ENCODE assay signal across 8 cellular contexts in genomic region chr17:34980353-34980680, GRCh38. TPM values are rescaled to one million over a fixed set of nuclear protein-coding genes. Genes with fewer than 3 reads are reported as not detected.
DNase-seq lines count a peak whose midpoint lies in the region; ATAC-seq, FAIRE-seq and TF ChIP-seq lines count a peak whose summit lies in the region.

Gene LIG3, plus strand, starts transcription at chr17:34980512. Its CDS starts 2,494 bp downstream, at chr17:34983006.

- H3K9me3 Mint-ChIP-seq in WTC11, result no peaks in the 10 kb centered on the region

- DNase-seq in AG04450 (ENCODE audit: low read depth, low spot score), result peak; percentile 74
- DNase-seq in NCI-H226, result peak; percentile 79
- peak; percentile 95 for DNase-seq in WTC11 (ENCODE audit: low spot score)
- peak; percentile 84 for DNase-seq in bronchial epithelial cell (ENCODE audit: low read depth)
- DNase-seq in iPS-NIHi7 (ENCODE audit: extremely low spot score), result peak; percentile 97
- peak; percentile 92 for DNase-seq in smooth muscle cell (lab: John Stamatoyannopoulos, UW; ENCODE audit: unreplicated experiment)

- H4K20me1 ChIP-seq in smooth muscle cell (ENCODE audit: low read depth), result no peaks in the 10 kb centered on the region

- peak within 1 kb of the TSS; percentile 93 for H3K4me3 Mint-ChIP-seq in WTC11

- H3K27me3 ChIP-seq in AG04450 (ENCODE audit: control insufficient read depth, insufficient read depth, low read length), result no peaks in the 10 kb centered on the region
- H3K27me3 ChIP-seq in bronchial epithelial cell (ENCODE audit: control insufficient read depth, insufficient read depth, low read length), result no peaks in the 10 kb centered on the region
- no peaks in the 10 kb centered on the region for H3K27me3 ChIP-seq in smooth muscle cell (ENCODE audit: low read depth)

- TF ChIP-seq CTCF in AG04450 (IDR thresholded peaks at IDR 0.05; ENCODE audit: low read depth, low read length), result no peak
- no peak for TF ChIP-seq CTCF in WTC11 (IDR thresholded peaks at IDR 0.05)
- TF ChIP-seq CTCF in bronchial epithelial cell (IDR thresholded peaks at IDR 0.05; ENCODE audit: insufficient read depth, low read length, severe bottlenecking), result no peak
- TF ChIP-seq CTCF in smooth muscle cell (IDR thresholded peaks at IDR 0.05; ENCODE audit: borderline replicate concordance, insufficient read depth, poor library complexity, severe bottlenecking), result no peak

- no peaks in the 10 kb centered on the region for H3K9me3 ChIP-seq in AG04450 (ENCODE audit: control insufficient read depth, insufficient read depth, low read length)
- no peaks in the 10 kb centered on the region for H3K9me3 ChIP-seq in smooth muscle cell (replicated peaks; ENCODE audit: low read depth)

- H3K4me1 ChIP-seq in smooth muscle cell (ENCODE audit: low read depth), result peaks cover 17% of the 10 kb centered on the region

- ATAC-seq in GM18909 (IDR thresholded peaks at IDR 0.05; ENCODE audit: poor library complexity, unreplicated experiment), result peak; percentile 86
- peak; percentile 78 for ATAC-seq in HG03175 (IDR thresholded peaks at IDR 0.05; ENCODE audit: unreplicated experiment)
- ATAC-seq in WTC11, result peak; percentile 79

- no peaks in the 10 kb centered on the region; the same call in 1 of the 2 replicates for H3K27me3 Mint-ChIP-seq in WTC11 (ENCODE audit: low read depth)

- POLR2A ChIA-PET in AG04450 (lab: Yijun Ruan, JAX), result interaction anchor here (0.6 to 2.1 kb wide), 11 partner anchors 11 to 609 kb away, joined by 3 to 11 read pairs (median 5); partner anchors contain the start of genes CCT6B, RFFL and ZNF830
- POLR2A ChIA-PET in WTC11 (lab: Charles Lee), result interaction anchor here (0.6 to 1.2 kb wide), 2 partner anchors 19 to 454 kb away, joined by 3 read pairs; partner anchors contain the start of genes CCT6B and ZNF830

- H3K9ac ChIP-seq in smooth muscle cell (ENCODE audit: low read depth), result peak within 1 kb of the TSS; percentile 99

- H3K36me3 ChIP-seq in bronchial epithelial cell (ENCODE audit: control insufficient read depth, insufficient read depth, low read length), result peaks cover 1% of the 10 kb centered on the region
- no peaks in the 10 kb centered on the region for H3K36me3 ChIP-seq in smooth muscle cell (ENCODE audit: low read depth)

- H3K4me1 Mint-ChIP-seq in WTC11, result peaks cover 26% of the 10 kb centered on the region

- peaks cover 33% of the 10 kb centered on the region for H3K79me2 ChIP-seq in smooth muscle cell (ENCODE audit: low read depth)

- peak within 1 kb of the TSS; percentile 90 for H3K4me2 ChIP-seq in smooth muscle cell

- FAIRE-seq in bronchial epithelial cell (lab: Jason Lieb, UNC), result no peak

- H3K36me3 Mint-ChIP-seq in WTC11, result peaks cover 22% of the 10 kb centered on the region

- H3K4me3 ChIP-seq in AG04450 (ENCODE audit: low read depth, low read length), result peak within 1 kb of the TSS; percentile 72
- peak within 1 kb of the TSS; percentile 89 for H3K4me3 ChIP-seq in bronchial epithelial cell (ENCODE audit: low read depth, low read length)
- peak within 1 kb of the TSS; percentile 88 for H3K4me3 ChIP-seq in smooth muscle cell

- CTCF ChIA-PET in AG04450 (lab: Charles Lee), result interaction anchor here (0.6 to 2.6 kb wide), 5 partner anchors 17 to 109 kb away, joined by 3 to 9 read pairs (median 4); no protein-coding TSS in a partner anchor
- CTCF ChIA-PET in WTC11 (lab: Charles Lee), result interaction anchor here (0.9 to 1.2 kb wide), 2 partner anchors 140 to 438 kb away, joined by 3 read pairs; no protein-coding TSS in a partner anchor

- under 1% methylated on average over 37 of the region's 39 CpGs for WGBS in smooth muscle cell (ENCODE audit: low lambda C conversion rate)

- H3K27ac Mint-ChIP-seq in WTC11, result peak within 1 kb of the TSS; percentile 99

- H2AFZ ChIP-seq in smooth muscle cell (ENCODE audit: low read depth), result peak within 1 kb of the TSS; percentile 85

- no peaks in the 10 kb centered on the region for H3F3A ChIP-seq in smooth muscle cell (ENCODE audit: low read depth)

- H3K27ac ChIP-seq in AG04450 (ENCODE audit: low read depth, low read length), result peak within 1 kb of the TSS; percentile 99
- H3K27ac ChIP-seq in smooth muscle cell (ENCODE audit: low read depth), result peak within 1 kb of the TSS; percentile 98

TF ChIP-seq in WTC11, 78 proteins besides CTCF, POLR2A, EP300 and RAD21 (continues in another document):
- TF ChIP-seq TP53 (CRISPR knock-in tag; IDR thresholded peaks at IDR 0.05), result no peak
- TF ChIP-seq AR (CRISPR knock-in tag; IDR thresholded peaks at IDR 0.05), result no peak
- TF ChIP-seq, protein P1, sequence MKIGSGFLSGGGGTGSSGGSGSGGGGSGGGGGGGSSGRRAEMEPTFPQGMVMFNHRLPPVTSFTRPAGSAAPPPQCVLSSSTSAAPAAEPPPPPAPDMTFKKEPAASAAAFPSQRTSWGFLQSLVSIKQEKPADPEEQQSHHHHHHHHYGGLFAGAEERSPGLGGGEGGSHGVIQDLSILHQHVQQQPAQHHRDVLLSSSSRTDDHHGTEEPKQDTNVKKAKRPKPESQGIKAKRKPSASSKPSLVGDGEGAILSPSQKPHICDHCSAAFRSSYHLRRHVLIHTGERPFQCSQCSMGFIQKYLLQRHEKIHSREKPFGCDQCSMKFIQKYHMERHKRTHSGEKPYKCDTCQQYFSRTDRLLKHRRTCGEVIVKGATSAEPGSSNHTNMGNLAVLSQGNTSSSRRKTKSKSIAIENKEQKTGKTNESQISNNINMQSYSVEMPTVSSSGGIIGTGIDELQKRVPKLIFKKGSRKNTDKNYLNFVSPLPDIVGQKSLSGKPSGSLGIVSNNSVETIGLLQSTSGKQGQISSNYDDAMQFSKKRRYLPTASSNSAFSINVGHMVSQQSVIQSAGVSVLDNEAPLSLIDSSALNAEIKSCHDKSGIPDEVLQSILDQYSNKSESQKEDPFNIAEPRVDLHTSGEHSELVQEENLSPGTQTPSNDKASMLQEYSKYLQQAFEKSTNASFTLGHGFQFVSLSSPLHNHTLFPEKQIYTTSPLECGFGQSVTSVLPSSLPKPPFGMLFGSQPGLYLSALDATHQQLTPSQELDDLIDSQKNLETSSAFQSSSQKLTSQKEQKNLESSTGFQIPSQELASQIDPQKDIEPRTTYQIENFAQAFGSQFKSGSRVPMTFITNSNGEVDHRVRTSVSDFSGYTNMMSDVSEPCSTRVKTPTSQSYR (CRISPR knock-in tag; IDR thresholded peaks at IDR 0.05), result no peak
- no peak for TF ChIP-seq NFYB (CRISPR knock-in tag; conservative IDR thresholded peaks at IDR 0.05; ENCODE audit: low read depth)
- TF ChIP-seq PRRX2 (CRISPR knock-in tag; IDR thresholded peaks at IDR 0.05), result no peak
- no peak for TF ChIP-seq GRHL2 (CRISPR knock-in tag; IDR thresholded peaks at IDR 0.05; ENCODE audit: insufficient replicate concordance, severe bottlenecking)
- no peak for TF ChIP-seq FOXJ3 (CRISPR knock-in tag; IDR thresholded peaks at IDR 0.05; ENCODE audit: borderline replicate concordance)
- no peak for TF ChIP-seq PRDM15 (CRISPR knock-in tag; IDR thresholded peaks at IDR 0.05)
- no peak for TF ChIP-seq MXD4 (CRISPR knock-in tag; IDR thresholded peaks at IDR 0.05; ENCODE audit: borderline replicate concordance)
- TF ChIP-seq SMAD3 (CRISPR knock-in tag; IDR thresholded peaks at IDR 0.05; ENCODE audit: borderline replicate concordance), result peak; percentile 40; the same call in 1 of the 2 replicates

RNA-seq across cellular contexts. Expression of gene LIG3, which starts in this region (rescaled TPM):
- polyA plus RNA-seq in AG04450 (2011; rRNA removed), result 32.6 and 34.2 TPM in 2 replicates
- polyA minus RNA-seq in AG04450 (2011; rRNA and poly(A)+ RNA removed), result 66.7 and 100.0 TPM in 2 replicates
- total RNA-seq in WTC11 (2021), result 83.3 to 92.3 TPM (median 91.7 TPM) in 3 replicates
- 39.5 and 44.8 TPM in 2 replicates for total RNA-seq in bronchial epithelial cell
- 31.2 and 34.6 TPM in 2 replicates for total RNA-seq in smooth muscle cell
- 18.1 and 19.4 TPM in 2 replicates for polyA plus RNA-seq in smooth muscle cell

Comparison
In these comparisons a context has a peak if more than half of its experiments do, and no peak if none do; other contexts are left out.
1. Peak in every context shown above with its lines: DNase-seq, ATAC-seq, H3K4me3 ChIP-seq and H3K27ac ChIP-seq.